Comparison of ENCODE assay signal across 9 cellular contexts in genomic region chr11:77879218-77879617, GRCh38. TPM values are rescaled to one million over a fixed set of nuclear protein-coding genes. Genes with fewer than 3 reads are reported as not detected.
DNase-seq lines count a peak whose midpoint lies in the region; ATAC-seq, FAIRE-seq and TF ChIP-seq lines count a peak whose summit lies in the region.
"Had no signal": no experiment of that assay in that cellular context is flagged by ENCODE, and none has a peak within 500 bp of the region (broad histone marks: within the 10 kb centered on the region; RNA-seq: fewer than 3 reads in every experiment).

No MANE protein-coding gene starts in this region.

- H4K20me1 ChIP-seq in GM23248 (ENCODE audit: insufficient read depth): no peaks in the 10 kb centered on the region

- H3K4me3 ChIP-seq in GM23248: no peak overlapping the region
- no peak overlapping the region for H3K4me3 ChIP-seq in trophoblast cell (ENCODE audit: low read depth, low read length)
- H3K4me3 ChIP-seq: mucosa of descending colon had no signal

- intact Hi-C loops in left colon (cut with DNase I, micrococcal nuclease): no loop called here

- no peaks in the 10 kb centered on the region for H3K79me1 ChIP-seq in trophoblast cell (ENCODE audit: low read length)

- H3K27ac ChIP-seq in GM23248 (no peak overlapping the region), trophoblast cell (ENCODE audit: low read depth, low read length) (no peak overlapping the region)

- no peak overlapping the region for H2AK5ac ChIP-seq in trophoblast cell (ENCODE audit: low read length)

- H2BK12ac ChIP-seq in trophoblast cell (ENCODE audit: low read length): no peak overlapping the region

- no peak overlapping the region for H3K9ac ChIP-seq in GM23248
- no peak overlapping the region for H3K9ac ChIP-seq in trophoblast cell (ENCODE audit: low read length)

- H3K36me3 ChIP-seq in GM23248 (ENCODE audit: low read depth): peaks cover 3% of the 10 kb centered on the region; the same call in 1 of the 2 replicates
- H3K36me3 ChIP-seq in trophoblast cell (ENCODE audit: control insufficient read depth in 1 of 2, insufficient read depth in 2 of 2, low read length in 2 of 2): peaks cover 9 to 28% of the 10 kb centered on the region in 2 experiments

- H4K91ac ChIP-seq in trophoblast cell (ENCODE audit: low read depth, low read length): no peak overlapping the region

- no peak overlapping the region for H3K4me2 ChIP-seq in GM23248 (ENCODE audit: unreplicated experiment)
- no peak overlapping the region for H3K4me2 ChIP-seq in trophoblast cell (ENCODE audit: low read length)

- peaks cover 20% of the 10 kb centered on the region; the same call in 1 of the 2 replicates for H3F3A ChIP-seq in GM23248 (ENCODE audit: insufficient read depth)

- H3K4ac ChIP-seq in trophoblast cell (ENCODE audit: low read depth, low read length): no peak overlapping the region

- H3K23ac ChIP-seq in trophoblast cell (ENCODE audit: low read length): no peak overlapping the region

- H4K12ac ChIP-seq in trophoblast cell (ENCODE audit: low read depth, low read length): no peak overlapping the region

- no peak overlapping the region for H2BK120ac ChIP-seq in trophoblast cell (ENCODE audit: insufficient read depth, low read length, poor library complexity)

- H3K9me2 ChIP-seq in GM23248 (ENCODE audit: insufficient read depth): no peaks in the 10 kb centered on the region

- H3K18ac ChIP-seq in trophoblast cell (ENCODE audit: low read length): no peak overlapping the region

- TF ChIP-seq CTCF in GM12873 (IDR thresholded peaks at IDR 0.05; ENCODE audit: insufficient read depth, low read depth, low read length, missing control alignments): peak; percentile 22

- no peak overlapping the region for H2BK5ac ChIP-seq in trophoblast cell (ENCODE audit: low read depth, low read length, poor library complexity)

- peaks cover 21% of the 10 kb centered on the region for H3K4me1 ChIP-seq in GM23248 (ENCODE audit: insufficient read depth)
- H3K4me1 ChIP-seq in trophoblast cell (ENCODE audit: control insufficient read depth in 1 of 2, insufficient read depth in 2 of 2, low read length in 2 of 2): peaks cover 0 to 2% of the 10 kb centered on the region in 2 experiments

- H2AFZ ChIP-seq in GM23248 (no peak overlapping the region), trophoblast cell (ENCODE audit: insufficient read depth, low read length, poor library complexity) (no peak overlapping the region)

- peak; percentile 46 for DNase-seq in GM23248
- DNase-seq in RPMI7951 (ENCODE audit: low read depth): peak; percentile 13
- peak; percentile 9 to 28 for DNase-seq in left colon
- DNase-seq in trophoblast cell: no peak
- no peak for DNase-seq in stimulated activated CD4-positive, alpha-beta T cell treated with anti-CD3 and anti-CD28 coated beads, Interleukin-2, amount 100 ng/mL, for 48 hours
- no peak for DNase-seq in urothelium cell line (ENCODE audit: low spot score)
- DNase-seq in activated CD4-positive, alpha-beta T cell treated with anti-CD3 and anti-CD28 coated beads, Interleukin-2, amount 50 U/mL, for 4 hours: no peak

- no peak for ATAC-seq in left colon
- ATAC-seq: mucosa of descending colon had no signal

- no peak overlapping the region for H3K14ac ChIP-seq in trophoblast cell (ENCODE audit: low read length)

- no peaks in the 10 kb centered on the region for H3K9me3 ChIP-seq in GM23248 (ENCODE audit: low read depth)
- H3K9me3 ChIP-seq in trophoblast cell (ENCODE audit: insufficient read depth, low read depth, low read length): peaks cover 2% of the 10 kb centered on the region
- H3K9me3 ChIP-seq: mucosa of descending colon had no signal

- no peak for FAIRE-seq in urothelium cell line (lab: Jason Lieb, UNC)

- H3K27me3 ChIP-seq in GM23248 (replicated peaks; ENCODE audit: insufficient read depth) (no peaks in the 10 kb centered on the region), trophoblast cell (ENCODE audit: insufficient read depth, low read length) (no peaks in the 10 kb centered on the region)

- WGBS in GM23248 (ENCODE audit: low coverage in 1 of 2, low lambda C conversion rate in 2 of 2, missing lambda C conversion rate in 2 of 2), 2 experiments: 83 to 89% methylated on average over 3 of the region's 3 CpGs
- WGBS in trophoblast cell (ENCODE audit: extremely low coverage, insufficient coverage, insufficient read length): no CpG with 5 or more reads among the region's 3 CpGs

- in situ Hi-C loops in GM23248 (cut with MboI): no loop called here

- H3K79me2 ChIP-seq in GM23248 (ENCODE audit: insufficient read depth): no peaks in the 10 kb centered on the region
- H3K79me2 ChIP-seq in trophoblast cell (ENCODE audit: control insufficient read depth, insufficient read depth, low read length, poor library complexity): no peaks in the 10 kb centered on the region

- H4K8ac ChIP-seq in trophoblast cell (ENCODE audit: low read depth, low read length): no peak overlapping the region

RNA-seq across cellular contexts. Expression of gene AAMDC, which starts 58.3 kb away (rescaled TPM):
- 7.3 and 8.5 TPM in 2 replicates for total RNA-seq in GM23248 (2014; rRNA removed; shearing (Covaris generic))
- polyA plus RNA-seq in GM23248 (2016; fragmentation: Nextera tagmentation; extraction: Ambion mirVana): 55.2 and 56.3 TPM in 2 replicates
- total RNA-seq in RPMI7951 (2014; rRNA removed; shearing (Covaris generic)): 71.7 and 72.2 TPM in 2 replicates
- 10 to 100 TPM; 20.6 to 36.1 TPM for total RNA-seq in left colon
- polyA plus RNA-seq in trophoblast cell (2013): 46.1 and 46.2 TPM in 2 replicates

RNA-seq across cellular contexts. Expression of gene RSF1, which starts 58.7 kb away (rescaled TPM):
- total RNA-seq in GM23248 (2014; rRNA removed; shearing (Covaris generic)): 39.0 and 41.9 TPM in 2 replicates
- polyA plus RNA-seq in GM23248 (2016; fragmentation: Nextera tagmentation; extraction: Ambion mirVana): 40.6 and 48.2 TPM in 2 replicates
- 13.1 and 16.1 TPM in 2 replicates for total RNA-seq in RPMI7951 (2014; rRNA removed; shearing (Covaris generic))
- 10 to 100 TPM; 47.5 to 47.7 TPM for total RNA-seq in left colon
- 49.5 and 53.2 TPM in 2 replicates for polyA plus RNA-seq in trophoblast cell (2013)

Comparison
In these comparisons a context has a peak if more than half of its experiments do, and no peak if none do; other contexts are left out.
1. DNase-seq: peak in GM23248 (single experiment), RPMI7951 (single experiment) and left colon (2 of 2); none in trophoblast cell (0 of 2), stimulated activated CD4-positive, alpha-beta T cell treated with anti-CD3 and anti-CD28 coated beads, Interleukin-2, amount 100 ng/mL, for 48 hours (0 of 2), urothelium cell line (single experiment) and activated CD4-positive, alpha-beta T cell treated with anti-CD3 and anti-CD28 coated beads, Interleukin-2, amount 50 U/mL, for 4 hours (0 of 2).